Comparison of ENCODE assay signal across 21 cellular contexts in genomic region chr17:14119546-14119945, GRCh38. TPM values are rescaled to one million over a fixed set of nuclear protein-coding genes. Genes with fewer than 3 reads are reported as not detected.
DNase-seq lines count a peak whose midpoint lies in the region; ATAC-seq and TF ChIP-seq lines count a peak whose summit lies in the region.
"Had no signal": no experiment of that assay in that cellular context is flagged by ENCODE, and none has a peak within 500 bp of the region (broad histone marks: within the 10 kb centered on the region; RNA-seq: fewer than 3 reads in every experiment).

No MANE protein-coding gene starts in this region.

- CTCF ChIA-PET in activated CD4-positive, alpha-beta memory T cell treated with anti-CD3 and anti-CD28 coated beads for 36 hours (lab: Charles Lee): interaction anchor here (1.2 to 1.6 kb wide), 3 partner anchors 84 to 178 kb away, joined by 3 to 6 read pairs (median 6); no protein-coding TSS in a partner anchor
- CTCF ChIA-PET in MCF 10A (lab: Yijun Ruan, JAX): interaction anchor here (0.6 kb wide), 1 partner anchor 170 kb away, joined by 3 read pairs; no protein-coding TSS in a partner anchor

- peaks cover 22% of the 10 kb centered on the region for H3K36me3 Mint-ChIP-seq in activated naive CD4-positive, alpha-beta T cell treated with anti-CD3 and anti-CD28 coated beads, Interleukin-2, amount 50 U/mL, for 24 hours
- H3K36me3 Mint-ChIP-seq in activated CD4-positive, alpha-beta memory T cell treated with anti-CD3 and anti-CD28 coated beads for 36 hours: peaks cover 42% of the 10 kb centered on the region
- peaks cover 34% of the 10 kb centered on the region for H3K36me3 Mint-ChIP-seq in activated naive CD8-positive, alpha-beta T cell treated with anti-CD3 and anti-CD28 coated beads, Interleukin-2, amount 10 ng/mL, durations not matched to agents 7 days and 5 days
- H3K36me3 Mint-ChIP-seq in MCF 10A (ENCODE audit: insufficient read depth, unreplicated experiment): no peaks in the 10 kb centered on the region

- no peaks in the 10 kb centered on the region for H3K27me3 Mint-ChIP-seq in activated naive CD4-positive, alpha-beta T cell treated with anti-CD3 and anti-CD28 coated beads, Interleukin-2, amount 50 U/mL, for 24 hours
- no peaks in the 10 kb centered on the region for H3K27me3 Mint-ChIP-seq in activated CD4-positive, alpha-beta memory T cell treated with anti-CD3 and anti-CD28 coated beads for 36 hours
- H3K27me3 Mint-ChIP-seq in activated naive CD8-positive, alpha-beta T cell treated with anti-CD3 and anti-CD28 coated beads, Interleukin-2, amount 10 ng/mL, durations not matched to agents 7 days and 5 days: no peaks in the 10 kb centered on the region
- H3K27me3 Mint-ChIP-seq in MCF 10A (ENCODE audit: insufficient read depth, unreplicated experiment): no peaks in the 10 kb centered on the region
- H3K27me3 Mint-ChIP-seq: central memory CD8-positive, alpha-beta T cell; dendritic cell treated with granulocyte-macrophage colony-stimulating factor and Interleukin-4, amounts not matched to agents 40 ng/mL and 50 ng/mL, for 4 days had no signal

- no peak for TF ChIP-seq CTCF in MCF 10A (IDR thresholded peaks at IDR 0.05; ENCODE audit: unreplicated experiment)

- no peak for DNase-seq in activated naive CD4-positive, alpha-beta T cell (lab: John Stamatoyannopoulos, UW)
- no peak for DNase-seq in activated CD4-positive, alpha-beta memory T cell treated with anti-CD3 and anti-CD28 coated beads for 36 hours
- no peak for DNase-seq in activated naive CD8-positive, alpha-beta T cell treated with anti-CD3 and anti-CD28 coated beads, Interleukin-2, amount 10 ng/mL, durations not matched to agents 7 days and 5 days
- no peak for DNase-seq in erythroblast (lab: John Stamatoyannopoulos, UW)
- no peak for DNase-seq in MCF 10A (ENCODE audit: unreplicated experiment)
- DNase-seq: activated CD4-positive, CD25-positive, alpha-beta regulatory T cell treated with anti-CD3 and anti-CD28 coated beads, Interleukin-2, amount 50 U/mL, for 72 hours; C1 segment of cervical spinal cord; left cardiac atrium; mammary epithelial cell; NCI-H446; NCI-H774; posterior cingulate gyrus; right cardiac atrium; SJCRH30; stimulated activated CD4-positive, alpha-beta T cell treated with anti-CD3 and anti-CD28 coated beads, Interleukin-2, amount 100 ng/mL, for 48 hours; upper lobe of right lung had no signal

- peak; percentile 42 for ATAC-seq in activated naive CD8-positive, alpha-beta T cell treated with anti-CD3 and anti-CD28 coated beads, Interleukin-2, amount 10 ng/mL, durations not matched to agents 7 days and 5 days (ENCODE audit: low read depth)
- ATAC-seq in HG02852 (IDR thresholded peaks at IDR 0.05; ENCODE audit: unreplicated experiment): no peak
- ATAC-seq: GM23338, left cardiac atrium, right cardiac atrium, upper lobe of right lung had no signal

- H3K4me3 Mint-ChIP-seq in activated naive CD4-positive, alpha-beta T cell treated with anti-CD3 and anti-CD28 coated beads, Interleukin-2, amount 50 U/mL, for 24 hours: peak overlapping the region; percentile 19
- H3K4me3 Mint-ChIP-seq in activated CD4-positive, alpha-beta memory T cell treated with anti-CD3 and anti-CD28 coated beads for 36 hours: no peak overlapping the region
- H3K4me3 Mint-ChIP-seq in activated naive CD8-positive, alpha-beta T cell treated with anti-CD3 and anti-CD28 coated beads, Interleukin-2, amount 10 ng/mL, durations not matched to agents 7 days and 5 days: no peak overlapping the region
- H3K4me3 Mint-ChIP-seq in MCF 10A (ENCODE audit: unreplicated experiment): no peak overlapping the region
- H3K4me3 Mint-ChIP-seq: central memory CD8-positive, alpha-beta T cell; dendritic cell treated with granulocyte-macrophage colony-stimulating factor and Interleukin-4, amounts not matched to agents 40 ng/mL and 50 ng/mL, for 4 days; GM23338 had no signal

- POLR2A ChIA-PET in activated CD4-positive, alpha-beta memory T cell treated with anti-CD3 and anti-CD28 coated beads for 36 hours (lab: Charles Lee): interaction anchor here (1.0 kb wide), 1 partner anchor 180 kb away, joined by 3 read pairs; no protein-coding TSS in a partner anchor
- POLR2A ChIA-PET in activated naive CD8-positive, alpha-beta T cell treated with anti-CD3 and anti-CD28 coated beads, Interleukin-2, amount 10 ng/mL, durations not matched to agents 7 days and 5 days (lab: Charles Lee): no interaction called here
- POLR2A ChIA-PET in MCF 10A (lab: Yijun Ruan, JAX): no interaction called here

- peaks cover 7% of the 10 kb centered on the region for H3K9me3 Mint-ChIP-seq in activated naive CD4-positive, alpha-beta T cell treated with anti-CD3 and anti-CD28 coated beads, Interleukin-2, amount 50 U/mL, for 24 hours
- H3K9me3 Mint-ChIP-seq in activated CD4-positive, alpha-beta memory T cell treated with anti-CD3 and anti-CD28 coated beads for 36 hours: peaks cover 18% of the 10 kb centered on the region
- H3K9me3 Mint-ChIP-seq in activated naive CD8-positive, alpha-beta T cell treated with anti-CD3 and anti-CD28 coated beads, Interleukin-2, amount 10 ng/mL, durations not matched to agents 7 days and 5 days: peaks cover 7% of the 10 kb centered on the region
- no peaks in the 10 kb centered on the region for H3K9me3 Mint-ChIP-seq in MCF 10A (ENCODE audit: unreplicated experiment)
- H3K9me3 Mint-ChIP-seq: central memory CD8-positive, alpha-beta T cell; dendritic cell treated with granulocyte-macrophage colony-stimulating factor and Interleukin-4, amounts not matched to agents 40 ng/mL and 50 ng/mL, for 4 days; GM23338 had no signal

- peak overlapping the region; percentile 78 for H3K27ac Mint-ChIP-seq in activated naive CD4-positive, alpha-beta T cell treated with anti-CD3 and anti-CD28 coated beads, Interleukin-2, amount 50 U/mL, for 24 hours
- H3K27ac Mint-ChIP-seq in activated CD4-positive, alpha-beta memory T cell treated with anti-CD3 and anti-CD28 coated beads for 36 hours: peak overlapping the region; percentile 96
- H3K27ac Mint-ChIP-seq in activated naive CD8-positive, alpha-beta T cell treated with anti-CD3 and anti-CD28 coated beads, Interleukin-2, amount 10 ng/mL, durations not matched to agents 7 days and 5 days: peak overlapping the region; percentile 3
- H3K27ac Mint-ChIP-seq in MCF 10A (ENCODE audit: low read depth, unreplicated experiment): no peak overlapping the region
- H3K27ac Mint-ChIP-seq: dendritic cell treated with granulocyte-macrophage colony-stimulating factor and Interleukin-4, amounts not matched to agents 40 ng/mL and 50 ng/mL, for 4 days; GM23338 had no signal

- intact Hi-C loops in activated CD4-positive, alpha-beta memory T cell treated with anti-CD3 and anti-CD28 coated beads for 36 hours (cut with micrococcal nuclease): loop anchor here (1.0 to 10.0 kb wide), 8 partner anchors 17 to 305 kb away; partner anchors contain the start of genes COX10 and HS3ST3B1
- intact Hi-C loops in MCF 10A (cut with micrococcal nuclease): no loop called here

- BruUV-seq in MCF 10A (replicated peaks; lab: Mats Ljungman, UMichigan): no TSS peak

- peaks cover 89% of the 10 kb centered on the region for H3K4me1 Mint-ChIP-seq in activated naive CD4-positive, alpha-beta T cell treated with anti-CD3 and anti-CD28 coated beads, Interleukin-2, amount 50 U/mL, for 24 hours
- H3K4me1 Mint-ChIP-seq in activated CD4-positive, alpha-beta memory T cell treated with anti-CD3 and anti-CD28 coated beads for 36 hours (ENCODE audit: low read depth): peaks cover 94% of the 10 kb centered on the region
- H3K4me1 Mint-ChIP-seq in activated naive CD8-positive, alpha-beta T cell treated with anti-CD3 and anti-CD28 coated beads, Interleukin-2, amount 10 ng/mL, durations not matched to agents 7 days and 5 days: peaks cover 32% of the 10 kb centered on the region
- H3K4me1 Mint-ChIP-seq in MCF 10A (ENCODE audit: insufficient read depth, unreplicated experiment): peaks cover 15% of the 10 kb centered on the region

- TF ChIP-seq POLR2A in erythroblast (IDR thresholded peaks at IDR 0.05; ENCODE audit: low read length): no peak

RNA-seq across cellular contexts. Expression of gene COX10, which starts 50.2 kb away (rescaled TPM):
- 10 to 100 TPM; 22.9 to 23.6 TPM for total RNA-seq in activated CD4-positive, alpha-beta memory T cell treated with anti-CD3 and anti-CD28 coated beads for 36 hours
- total RNA-seq in activated naive CD8-positive, alpha-beta T cell treated with anti-CD3 and anti-CD28 coated beads, Interleukin-2, amount 10 ng/mL, durations not matched to agents 7 days and 5 days: 10 to 100 TPM; 17.1 to 19.8 TPM
- total RNA-seq in MCF 10A (2022): 16.4 and 21.0 TPM in 2 replicates
